ENCODE assay signal across 6 cellular contexts in genomic region chr10:131815366-131816156, GRCh38.
"Had no signal": no experiment of that assay in that cellular context is flagged by ENCODE, and none has a peak within 500 bp of the region (broad histone marks: within the 10 kb centered on the region; RNA-seq: fewer than 3 reads in every experiment).

No MANE protein-coding gene starts in this region.

- H3K36me3 Mint-ChIP-seq: activated naive CD4-positive, alpha-beta T cell treated with anti-CD3 and anti-CD28 coated beads, Interleukin-2, amount 10 ng/mL, durations not matched to agents 7 days and 5 days had no signal

- H3K27ac Mint-ChIP-seq: activated naive CD4-positive, alpha-beta T cell treated with anti-CD3 and anti-CD28 coated beads, Interleukin-2, amount 10 ng/mL, durations not matched to agents 7 days and 5 days had no signal

- H3K4me1 Mint-ChIP-seq: activated naive CD4-positive, alpha-beta T cell treated with anti-CD3 and anti-CD28 coated beads, Interleukin-2, amount 10 ng/mL, durations not matched to agents 7 days and 5 days had no signal

- DNase-seq: activated naive CD4-positive, alpha-beta T cell treated with anti-CD3 and anti-CD28 coated beads, Interleukin-2, amount 10 ng/mL, durations not matched to agents 7 days and 5 days; central memory CD4-positive, alpha-beta T cell; effector CD8-positive, alpha-beta T cell; gastrocnemius medialis; small intestine had no signal

- H3K9me3 Mint-ChIP-seq: activated naive CD4-positive, alpha-beta T cell treated with anti-CD3 and anti-CD28 coated beads, Interleukin-2, amount 10 ng/mL, durations not matched to agents 7 days and 5 days; neural crest cell had no signal

- H3K4me3 Mint-ChIP-seq: activated naive CD4-positive, alpha-beta T cell treated with anti-CD3 and anti-CD28 coated beads, Interleukin-2, amount 10 ng/mL, durations not matched to agents 7 days and 5 days; neural crest cell had no signal

- H3K27me3 Mint-ChIP-seq: activated naive CD4-positive, alpha-beta T cell treated with anti-CD3 and anti-CD28 coated beads, Interleukin-2, amount 10 ng/mL, durations not matched to agents 7 days and 5 days had no signal
